25 cellular contexts compared by ENCODE assay signal in the genomic region with DNA sequence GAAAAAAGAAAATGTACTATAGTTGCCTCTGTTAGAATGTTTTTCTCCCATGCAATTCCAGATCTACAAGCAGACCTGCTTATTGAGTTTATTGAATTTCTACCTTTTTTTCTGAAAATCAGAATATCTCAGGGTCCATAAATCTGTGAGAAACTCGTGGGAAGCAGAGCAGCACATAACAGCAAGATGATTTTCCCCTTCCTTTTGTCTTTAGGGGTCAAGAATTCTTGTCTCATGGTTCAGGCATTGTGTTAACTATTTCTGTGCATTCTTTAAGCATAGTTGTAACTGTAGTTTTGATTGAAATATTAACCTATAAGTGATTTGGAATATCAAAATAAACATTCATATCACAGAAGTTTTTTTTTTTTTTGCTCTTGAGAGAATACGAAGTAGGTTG. TPM values are rescaled to one million over a fixed set of nuclear protein-coding genes. Genes with fewer than 3 reads are reported as not detected.
DNase-seq lines count a peak whose midpoint lies in the region; TF ChIP-seq lines count a peak whose summit lies in the region.
"Had no signal": no experiment of that assay in that cellular context is flagged by ENCODE, and none has a peak within 500 bp of the region (broad histone marks: within the 10 kb centered on the region; RNA-seq: fewer than 3 reads in every experiment).

No MANE protein-coding gene starts in this region.

- H3K36me3 ChIP-seq in ascending aorta (no peaks in the 10 kb centered on the region), subcutaneous abdominal adipose tissue (ENCODE audit: control insufficient read depth in 5 of 5, insufficient read depth in 5 of 5, low read length in 5 of 5) (no peaks in the 10 kb centered on the region)
- H3K36me3 ChIP-seq: BLaER1, SJSA1 had no signal

- H3K4me3 ChIP-seq in AG10803 (ENCODE audit: low read length) = no peak overlapping the region
- H3K4me3 ChIP-seq in ascending aorta = peak overlapping the region in 1 of 2 donors; percentile 34
- no peak overlapping the region for H3K4me3 ChIP-seq in subcutaneous abdominal adipose tissue (ENCODE audit: low read depth in 1 of 5, low read length in 5 of 5)
- H3K4me3 ChIP-seq: BLaER1, body of pancreas, SJSA1 had no signal

- H3K4me1 ChIP-seq in ascending aorta (peaks cover 0 to 30% of the 10 kb centered on the region in 2 donors), subcutaneous abdominal adipose tissue (ENCODE audit: control insufficient read depth in 5 of 5, insufficient read depth in 5 of 5, low read length in 5 of 5) (peaks cover 0 to 7% (median 4%) of the 10 kb centered on the region in 5 donors)
- H3K4me1 ChIP-seq: BLaER1, body of pancreas, SJSA1 had no signal

- H3K27me3 ChIP-seq in ascending aorta = no peaks in the 10 kb centered on the region
- H3K27me3 ChIP-seq in subcutaneous abdominal adipose tissue (ENCODE audit: control insufficient read depth in 5 of 5, insufficient read depth in 4 of 5, low read length in 5 of 5) = no peaks in the 10 kb centered on the region
- H3K27me3 ChIP-seq: BLaER1, body of pancreas, SJSA1 had no signal

- TF ChIP-seq CTCF in AG10803 (conservative IDR thresholded peaks at IDR 0.05; ENCODE audit: low read length) (no peak), ascending aorta (IDR thresholded peaks at IDR 0.05) (no peak)

- H3K27ac ChIP-seq in ascending aorta (peak overlapping the region; percentile 43 to 69), subcutaneous abdominal adipose tissue (ENCODE audit: low read depth, low read length) (peak overlapping the region; percentile 2)
- H3K27ac ChIP-seq: BLaER1, body of pancreas, SJSA1 had no signal

- H3K9ac ChIP-seq in subcutaneous abdominal adipose tissue (ENCODE audit: low read length in 5 of 5) = peak overlapping the region in 1 of 5 donors; percentile 49
- H3K9ac ChIP-seq: BLaER1 had no signal

- H3K9me3 ChIP-seq in ascending aorta (no peaks in the 10 kb centered on the region), subcutaneous abdominal adipose tissue (ENCODE audit: control insufficient read depth in 5 of 5, low read length in 5 of 5) (no peaks in the 10 kb centered on the region)
- H3K9me3 ChIP-seq: BLaER1, body of pancreas, SJSA1 had no signal

- DNase-seq in AG10803 (ENCODE audit: low read depth) (peak; percentile 20), ascending aorta (ENCODE audit: low spot score in 2 of 2) (no peak), kidney glomerular epithelial cell (lab: John Stamatoyannopoulos, UW) (peak; percentile 16), islet precursor cell (no peak), hippocampal formation (lab: John Stamatoyannopoulos, UW) (no peak), SKM-1 treated with dmso at 0.1 percent for 144 hours (lab: John Stamatoyannopoulos, UW; ENCODE audit: unreplicated experiment) (no peak)
- DNase-seq: activated B cell treated with CpG ODN at 0.5 μM for 24 hours; activated CD4-positive, alpha-beta T cell treated with anti-CD3 and anti-CD28 coated beads, Interleukin-2, amount 50 U/mL, for 1 hour; activated gamma-delta T cell; activated T-cell treated with anti-CD3 and anti-CD28 coated beads, Interleukin-2, amount 50 U/mL, for 24 hours; body of pancreas; cerebellar nuclear complex; DMS153; H7; KG1; naive thymus-derived CD8-positive, alpha-beta T cell; NCI-H1092 treated with DMSO at 0.1 percent for 48 hours; NCI-H187 treated with DMSO at 0.1 percent for 48 hours; NCI-H2171; nucleus accumbens; T-cell had no signal

- intact Hi-C loops in ascending aorta (cut with DNase I) = no loop called here

RNA-seq across cellular contexts. Expression of a gene that starts 11.4 kb away (rescaled TPM):
- total RNA-seq in ascending aorta = 31.4 TPM
- total RNA-seq: activated B cell treated with CpG ODN at 0.5 μM for 24 hours; MCF 10A; naive thymus-derived CD8-positive, alpha-beta T cell had no signal

Comparison
In these comparisons a context has a peak if more than half of its experiments do, and no peak if none do; other contexts are left out.
1. DNase-seq: peak in AG10803 (single experiment) and kidney glomerular epithelial cell (single experiment); none in ascending aorta (0 of 2), islet precursor cell (single experiment), hippocampal formation (0 of 2) and SKM-1 treated with dmso at 0.1 percent for 144 hours (single experiment).